22 cellular contexts compared by ENCODE assay signal in genomic region chr14:69318901-69319475, GRCh38. TPM values are rescaled to one million over a fixed set of nuclear protein-coding genes. Genes with fewer than 3 reads are reported as not detected.
"Had no signal": no experiment of that assay in that cellular context is flagged by ENCODE, and none has a peak within 500 bp of the region (broad histone marks: within the 10 kb centered on the region; RNA-seq: fewer than 3 reads in every experiment).

No MANE protein-coding gene starts in this region.

- H3K27ac ChIP-seq: ascending aorta, neural progenitor cell, pancreas had no signal

- H3K27me3 Mint-ChIP-seq: activated naive CD8-positive, alpha-beta T cell treated with anti-CD3 and anti-CD28 coated beads, Interleukin-2, amount 50 U/mL, for 24 hours; naive B cell had no signal

- H3K36me3 ChIP-seq: ascending aorta, breast epithelium, neural progenitor cell, pancreas, tibial nerve had no signal

- H3K27me3 ChIP-seq: ascending aorta, breast epithelium, heart left ventricle, neural progenitor cell, pancreas, tibial nerve had no signal

- H3K4me3 ChIP-seq: ascending aorta, breast epithelium, heart left ventricle, lung, neural progenitor cell, pancreas, tibial nerve had no signal

- H3K9me3 ChIP-seq: ascending aorta, breast epithelium, heart left ventricle, pancreas, tibial nerve had no signal

- H3K9ac ChIP-seq: neural progenitor cell had no signal

- FAIRE-seq: frontal cortex, pancreas had no signal

- H3K4me3 Mint-ChIP-seq: activated naive CD8-positive, alpha-beta T cell treated with anti-CD3 and anti-CD28 coated beads, Interleukin-2, amount 50 U/mL, for 24 hours; activated T-cell treated with anti-CD3 and anti-CD28 coated beads, Interleukin-2, amount 50 U/mL, for 4 hours; endodermal cell; immature natural killer cell; neural progenitor cell; T-cell had no signal

- H3K4me1 ChIP-seq: breast epithelium, pancreas had no signal

- H3K36me3 Mint-ChIP-seq: immature natural killer cell, naive B cell, T-cell had no signal

- ATAC-seq: activated CD4-positive, CD25-positive, alpha-beta regulatory T cell treated with anti-CD3 and anti-CD28 coated beads, Interleukin-2, amount 50 U/mL, for 24 hours; activated naive CD8-positive, alpha-beta T cell treated with anti-CD3 and anti-CD28 coated beads, Interleukin-2, amount 50 U/mL, for 24 hours; activated T-cell treated with anti-CD3 and anti-CD28 coated beads, Interleukin-2, amount 50 U/mL, for 4 hours; heart left ventricle; left colon; T-cell had no signal

- H3K4me1 Mint-ChIP-seq: activated naive CD8-positive, alpha-beta T cell treated with anti-CD3 and anti-CD28 coated beads, Interleukin-2, amount 50 U/mL, for 24 hours; immature natural killer cell; T-cell had no signal

- H3K27ac Mint-ChIP-seq: activated naive CD8-positive, alpha-beta T cell treated with anti-CD3 and anti-CD28 coated beads, Interleukin-2, amount 50 U/mL, for 24 hours; endodermal cell; immature natural killer cell; neural progenitor cell; T-cell had no signal

- H3K9me3 Mint-ChIP-seq: activated naive CD8-positive, alpha-beta T cell treated with anti-CD3 and anti-CD28 coated beads, Interleukin-2, amount 50 U/mL, for 24 hours; activated T-cell treated with anti-CD3 and anti-CD28 coated beads, Interleukin-2, amount 50 U/mL, for 4 hours; neural progenitor cell had no signal

- DNase-seq: activated CD4-positive, alpha-beta T cell treated with anti-CD3 and anti-CD28 coated beads, Interleukin-2, amount 50 U/mL, for 1 hour; activated gamma-delta T cell treated with Interleukin-2 at 50 U/mL for 16 hours; activated naive CD8-positive, alpha-beta T cell treated with anti-CD3 and anti-CD28 coated beads, Interleukin-2, amount 50 U/mL, for 24 hours; activated T-cell treated with anti-CD3 and anti-CD28 coated beads, Interleukin-2, amount 50 U/mL, for 4 hours; dermis blood vessel endothelial cell; endodermal cell; immature natural killer cell; left colon; naive B cell; stimulated activated naive CD4-positive, alpha-beta T cell; T-helper 9 cell had no signal

RNA-seq across cellular contexts. Expression of gene GALNT16, which starts 59.0 kb away (rescaled TPM):
- total RNA-seq: mononuclear cell had no signal
- polyA plus RNA-seq: immature natural killer cell had no signal
